Comparison of ENCODE assay signal across 10 cellular contexts in genomic region chr11:75673977-75674582, GRCh38. TPM values are rescaled to one million over a fixed set of nuclear protein-coding genes. Genes with fewer than 3 reads are reported as not detected.
A peak's percentile ranks its signal among the peaks of the same experiment; 100 is the strongest.
DNase-seq lines count a peak whose midpoint lies in the region; ATAC-seq and TF ChIP-seq lines count a peak whose summit lies in the region.
"Had no signal": no experiment of that assay in that cellular context is flagged by ENCODE, and none has a peak within 500 bp of the region (broad histone marks: within the 10 kb centered on the region; RNA-seq: fewer than 3 reads in every experiment).

No MANE protein-coding gene starts in this region.

- H3K4me3 Mint-ChIP-seq in WTC11, result no peak overlapping the region

- H3K27ac Mint-ChIP-seq in WTC11, result no peak overlapping the region

- CTCF ChIA-PET in WTC11 (lab: Charles Lee), result no interaction called here

- H3K36me3 Mint-ChIP-seq in WTC11, result peaks cover 8% of the 10 kb centered on the region; the same call in 1 of the 2 replicates

- peaks cover 16% of the 10 kb centered on the region for H3K9me3 Mint-ChIP-seq in WTC11

- TF ChIP-seq CTCF in WTC11 (IDR thresholded peaks at IDR 0.05), result no peak

- peak; percentile 62 for ATAC-seq in WTC11

- H3K4me1 Mint-ChIP-seq in WTC11, result no peaks in the 10 kb centered on the region

- POLR2A ChIA-PET in WTC11 (lab: Charles Lee), result no interaction called here

- peaks cover 59% of the 10 kb centered on the region for H3K27me3 Mint-ChIP-seq in WTC11 (ENCODE audit: low read depth)

- DNase-seq in CD1c-positive myeloid dendritic cell (ENCODE audit: extremely low spot score), result peak; percentile 38
- peak; percentile 32 for DNase-seq in HT-29 (ENCODE audit: low spot score)
- no peak for DNase-seq in WTC11 (ENCODE audit: low spot score)
- peak; percentile 29 for DNase-seq in fibroblast of the conjunctiva (ENCODE audit: low read depth)
- no peak for DNase-seq in effector CD4-positive, alpha-beta T cell
- DNase-seq in COLO668 (lab: John Stamatoyannopoulos, UW; ENCODE audit: unreplicated experiment), result no peak
- no peak for DNase-seq in NCI-H2029 (lab: John Stamatoyannopoulos, UW)
- no peak for DNase-seq in AML-193 (lab: John Stamatoyannopoulos, UW)
- DNase-seq: lower lobe of right lung had no signal

TF ChIP-seq in WTC11, 78 proteins besides CTCF, POLR2A, EP300 and RAD21:
- TF ChIP-seq ATF6 (CRISPR knock-in tag; IDR thresholded peaks at IDR 0.05) (no peak), ZBTB43 (CRISPR knock-in tag; IDR thresholded peaks at IDR 0.05) (no peak), CREM (CRISPR knock-in tag; IDR thresholded peaks at IDR 0.05) (no peak), CREB1 (CRISPR knock-in tag; IDR thresholded peaks at IDR 0.05) (no peak), MYBL2 (CRISPR knock-in tag; IDR thresholded peaks at IDR 0.05) (no peak), HMGA2 (CRISPR knock-in tag; IDR thresholded peaks at IDR 0.05) (no peak), SMAD4 (CRISPR knock-in tag; IDR thresholded peaks at IDR 0.05) (no peak), GRHL2 (CRISPR knock-in tag; IDR thresholded peaks at IDR 0.05; ENCODE audit: insufficient replicate concordance, severe bottlenecking) (no peak), FOXP4 (CRISPR knock-in tag; IDR thresholded peaks at IDR 0.05) (no peak), NFATC4 (CRISPR knock-in tag; IDR thresholded peaks at IDR 0.05) (no peak), ZNF425 (CRISPR knock-in tag; conservative IDR thresholded peaks at IDR 0.05) (no peak), ZNF532 (CRISPR knock-in tag; IDR thresholded peaks at IDR 0.05; ENCODE audit: borderline replicate concordance) (no peak), KAT7 (CRISPR knock-in tag; IDR thresholded peaks at IDR 0.05; ENCODE audit: borderline replicate concordance) (no peak), IRF1 (CRISPR knock-in tag; IDR thresholded peaks at IDR 0.05) (no peak)

RNA-seq across cellular contexts. Expression of gene MAP6, which starts 5.2 kb away (rescaled TPM):
- total RNA-seq in HT-29 (2014; rRNA removed; shearing (Covaris generic)), result not detected in 2 replicates
- 0.27 to 0.90 TPM (median 0.55 TPM) in 3 replicates for total RNA-seq in WTC11 (2021)

RNA-seq across cellular contexts. Expression of gene MOGAT2, which starts 43.6 kb away (rescaled TPM):
- total RNA-seq in HT-29 (2014; rRNA removed; shearing (Covaris generic)), result not detected in 2 replicates
- total RNA-seq in WTC11 (2021), result 0.09 to 0.11 TPM in 2 of 3 replicates, not detected in the other
- total RNA-seq: chondrocyte, lower lobe of right lung had no signal

Comparison
In these comparisons a context has a peak if more than half of its experiments do, and no peak if none do; other contexts are left out.
1. DNase-seq: peak in CD1c-positive myeloid dendritic cell (single experiment), HT-29 (single experiment) and fibroblast of the conjunctiva (single experiment); none in WTC11 (single experiment), effector CD4-positive, alpha-beta T cell (single experiment), COLO668 (single experiment), NCI-H2029 (single experiment) and AML-193 (0 of 2).